9 cellular contexts compared by ENCODE assay signal in the genomic region with DNA sequence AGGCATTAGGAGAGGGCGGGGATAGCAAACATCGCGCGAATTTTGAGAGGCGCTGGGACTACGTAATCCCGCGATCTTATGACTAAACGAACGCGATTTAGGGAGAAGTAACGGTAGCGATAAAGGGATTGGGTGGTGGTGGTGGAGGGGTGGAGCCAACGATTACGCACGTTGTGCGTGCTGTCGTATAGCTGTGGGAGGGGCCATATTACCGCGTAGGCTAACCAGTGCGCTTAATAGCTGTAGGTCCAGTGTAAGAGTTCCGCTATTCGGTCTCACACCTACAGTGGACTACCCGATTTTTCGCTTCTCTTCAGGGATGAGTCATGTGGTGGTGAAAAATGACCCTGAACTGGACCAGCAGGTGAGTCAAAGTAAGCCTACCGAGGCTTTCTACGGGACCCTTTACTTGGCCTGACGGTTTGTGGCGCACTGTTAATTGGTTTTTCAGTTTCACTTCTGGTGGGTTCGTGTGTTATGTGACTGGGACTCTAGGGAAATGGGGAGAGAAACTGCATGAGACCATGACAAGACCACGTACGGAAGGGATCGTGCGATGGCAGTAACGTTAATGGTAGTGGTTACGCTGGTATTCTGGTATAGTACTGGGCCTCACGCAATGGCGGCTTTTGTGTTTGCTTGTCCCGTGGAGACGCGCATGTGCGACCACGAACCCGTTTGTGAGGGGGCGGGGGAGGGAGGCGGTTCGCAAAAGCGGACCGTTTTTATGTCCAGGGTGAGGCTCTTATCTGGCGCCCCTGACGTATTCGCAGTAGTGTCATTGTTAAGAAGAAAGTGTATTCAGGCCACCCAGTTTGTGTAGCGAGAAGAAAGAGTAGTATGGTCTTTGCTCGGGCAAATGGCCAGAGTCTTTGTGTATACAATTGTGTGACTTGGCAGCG. TPM values are rescaled to one million over a fixed set of nuclear protein-coding genes. Genes with fewer than 3 reads are reported as not detected.
DNase-seq lines count a peak whose midpoint lies in the region; ATAC-seq and TF ChIP-seq lines count a peak whose summit lies in the region.
"Had no signal": no experiment of that assay in that cellular context is flagged by ENCODE, and none has a peak within 500 bp of the region (broad histone marks: within the 10 kb centered on the region; RNA-seq: fewer than 3 reads in every experiment).

DDX3Y (plus strand) TSS at position 251 of the 902 bp plus-strand sequence; CDS start at position 320, 69 bp downstream.

- peak; percentile 68 for DNase-seq in GM10248 (ENCODE audit: extremely low spot score)
- DNase-seq in fibroblast of villous mesenchyme (ENCODE audit: low read depth): peak; percentile 94
- DNase-seq in NCI-H1105 treated with DMSO at 0.1 percent for 48 hours (lab: John Stamatoyannopoulos, UW): no peak
- no peak for DNase-seq in NCI-H748 (lab: John Stamatoyannopoulos, UW; ENCODE audit: unreplicated experiment)
- DNase-seq in SIG-M5 treated with dmso at 0.1 percent for 504 hours (lab: John Stamatoyannopoulos, UW; ENCODE audit: unreplicated experiment): no peak
- DNase-seq: naive B cell had no signal

- CTCF ChIA-PET in GM10248 (lab: Yijun Ruan, JAX): interaction anchor here (1.4 kb wide), 1 partner anchor 38 kb away, joined by 4 read pairs; no protein-coding TSS in a partner anchor

- H3K27ac ChIP-seq in skeletal muscle tissue (ENCODE audit: low read depth, low read length): no peak within 1 kb of the TSS

- ATAC-seq in HG03565 (IDR thresholded peaks at IDR 0.05; ENCODE audit: unreplicated experiment): peak; percentile 84
- ATAC-seq in activated CD4-positive, CD25-positive, alpha-beta regulatory T cell treated with anti-CD3 and anti-CD28 coated beads, Interleukin-2, amount 50 U/mL, for 24 hours: peak; percentile 93 to 95

- no peaks in the 10 kb centered on the region for H3K9me3 ChIP-seq in skeletal muscle tissue (ENCODE audit: control insufficient read depth in 3 of 3, low read length in 3 of 3)

- H3K9ac ChIP-seq in skeletal muscle tissue (ENCODE audit: low read depth in 1 of 3, low read length in 3 of 3): peak within 1 kb of the TSS in 2 of 3 donors; percentile 99

- POLR2A ChIA-PET in GM10248 (lab: Yijun Ruan, JAX): interaction anchor here (1.0 kb wide), 1 partner anchor 16 kb away, joined by 4 read pairs; no protein-coding TSS in a partner anchor

- no peaks in the 10 kb centered on the region for H3K27me3 ChIP-seq in skeletal muscle tissue (ENCODE audit: control insufficient read depth in 3 of 3, insufficient read depth in 3 of 3, low read length in 3 of 3)

- peaks cover 0 to 12% (median 7%) of the 10 kb centered on the region in 3 donors for H3K4me1 ChIP-seq in skeletal muscle tissue (ENCODE audit: control insufficient read depth in 3 of 3, insufficient read depth in 3 of 3, low read length in 3 of 3)

- H3K36me3 ChIP-seq in skeletal muscle tissue (ENCODE audit: control insufficient read depth in 3 of 3, insufficient read depth in 3 of 3, low read length in 3 of 3): no peaks in the 10 kb centered on the region

- H3K4me3 ChIP-seq in fibroblast of villous mesenchyme (ENCODE audit: low read depth, low read length) (peak within 1 kb of the TSS; percentile 83), skeletal muscle tissue (ENCODE audit: low read length in 3 of 3) (peak within 1 kb of the TSS in 2 of 3 donors; percentile 95 to 98)

- TF ChIP-seq CTCF in GM10248 (IDR thresholded peaks at IDR 0.05; ENCODE audit: control extremely low read depth, extremely low read depth, low read depth, missing control alignments) (no peak), fibroblast of villous mesenchyme (IDR thresholded peaks at IDR 0.05; ENCODE audit: insufficient read depth, low read depth, low read length) (no peak)

RNA-seq across cellular contexts. Expression of gene DDX3Y, which starts in this region (rescaled TPM):
- total RNA-seq in fibroblast of villous mesenchyme (4.3 TPM in 1 of 2 replicates, not detected in the other), skeletal muscle tissue (63.7 TPM)

Comparison
In these comparisons a context has a peak if more than half of its experiments do, and no peak if none do; other contexts are left out.
1. DNase-seq: peak in GM10248 (single experiment) and fibroblast of villous mesenchyme (single experiment); none in NCI-H1105 treated with DMSO at 0.1 percent for 48 hours (single experiment), NCI-H748 (single experiment) and SIG-M5 treated with dmso at 0.1 percent for 504 hours (single experiment).